ENCODE assay signal across 16 cellular contexts in the genomic region with DNA sequence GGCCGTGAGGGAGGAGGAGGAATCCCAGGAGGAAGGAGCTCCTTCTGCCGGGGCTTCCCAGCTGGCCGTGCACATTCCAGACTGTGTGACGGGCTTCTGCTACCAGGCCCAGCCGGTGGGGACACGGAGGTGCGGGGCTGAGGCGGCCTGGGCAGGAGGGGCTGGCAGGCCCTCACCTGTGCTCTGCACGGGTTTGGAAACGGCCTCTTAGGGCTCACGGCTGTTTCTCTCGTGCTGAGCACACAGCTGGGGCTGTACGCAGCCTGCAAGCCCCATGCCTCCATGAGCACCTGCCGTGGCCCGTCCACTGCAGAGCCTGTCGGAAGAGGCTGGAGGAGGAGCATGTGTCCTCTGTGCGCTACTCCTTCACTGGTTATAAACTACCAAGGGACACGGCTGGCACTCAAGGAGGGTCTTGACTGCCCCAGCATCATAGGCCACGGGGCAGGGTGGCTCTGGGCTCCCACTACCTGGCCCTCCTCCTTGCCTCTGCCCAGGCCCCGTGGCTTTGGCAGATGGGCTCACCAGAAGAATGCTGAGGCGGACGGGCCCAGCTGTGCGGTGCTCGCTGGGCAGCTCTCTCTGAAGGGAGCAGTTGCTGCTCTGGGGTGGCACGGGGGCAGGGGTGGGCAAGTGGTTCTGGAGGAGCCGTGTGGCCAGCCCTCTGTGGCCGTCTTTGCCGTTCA. TPM values are rescaled to one million over a fixed set of nuclear protein-coding genes. Genes with fewer than 3 reads are reported as not detected.
DNase-seq lines count a peak whose midpoint lies in the region; TF ChIP-seq lines count a peak whose summit lies in the region.
"Had no signal": no experiment of that assay in that cellular context is flagged by ENCODE, and none has a peak within 500 bp of the region (broad histone marks: within the 10 kb centered on the region; RNA-seq: fewer than 3 reads in every experiment).

No MANE protein-coding gene starts in this region.

- DNase-seq in activated naive CD4-positive, alpha-beta T cell treated with anti-CD3 and anti-CD28 coated beads, Interleukin-2, amount 10 ng/mL, durations not matched to agents 7 days and 5 days = peak; percentile 18
- no peak for DNase-seq in activated naive CD4-positive, alpha-beta T cell (lab: John Stamatoyannopoulos, UW)
- DNase-seq in coronary artery (ENCODE audit: low spot score) (peak; percentile 66), mesothelial cell of epicardium (ENCODE audit: low spot score in 2 of 2, unreplicated experiment in 2 of 2) (peak; percentile 16 to 34), type B pancreatic cell (ENCODE audit: extremely low spot score, unreplicated experiment) (peak; percentile 66), midbrain (lab: John Stamatoyannopoulos, UW) (no peak), NCI-H146 treated with DMSO at 0.1 percent for 48 hours (lab: John Stamatoyannopoulos, UW; ENCODE audit: unreplicated experiment) (no peak), COLO829 (ENCODE audit: low spot score) (no peak)
- DNase-seq: Caco-2, MG63, NCI-H2081 treated with DMSO at 0.1 percent for 48 hours, NCI-H69, PC-9 had no signal

- no peaks in the 10 kb centered on the region for H3K4me1 Mint-ChIP-seq in activated naive CD4-positive, alpha-beta T cell treated with anti-CD3 and anti-CD28 coated beads, Interleukin-2, amount 10 ng/mL, durations not matched to agents 7 days and 5 days
- H3K4me1 Mint-ChIP-seq in mesothelial cell of epicardium = no peaks in the 10 kb centered on the region
- no peaks in the 10 kb centered on the region for H3K4me1 Mint-ChIP-seq in type B pancreatic cell (ENCODE audit: unreplicated experiment)

- no peaks in the 10 kb centered on the region for H3K9me3 Mint-ChIP-seq in activated naive CD4-positive, alpha-beta T cell treated with anti-CD3 and anti-CD28 coated beads, Interleukin-2, amount 10 ng/mL, durations not matched to agents 7 days and 5 days
- H3K9me3 Mint-ChIP-seq in mesothelial cell of epicardium (peaks cover 4% of the 10 kb centered on the region), type B pancreatic cell (no peaks in the 10 kb centered on the region)
- H3K9me3 Mint-ChIP-seq: activated T-helper 1 cell treated with anti-CD3 and anti-CD28 coated beads, Interleukin-12 subunit alpha, Interleukin-12 subunit beta, Interleukin-2, Interleukin-4 antibody, amounts not matched to agents 30 ng/mL and 10 ng/mL and 1 ng/mL, durations not matched to agents 14 hours and 24 hours and 36 hours had no signal

- H3K4me3 Mint-ChIP-seq in activated naive CD4-positive, alpha-beta T cell treated with anti-CD3 and anti-CD28 coated beads, Interleukin-2, amount 10 ng/mL, durations not matched to agents 7 days and 5 days = no peak overlapping the region
- H3K4me3 Mint-ChIP-seq in mesothelial cell of epicardium (no peak overlapping the region), type B pancreatic cell (no peak overlapping the region)
- H3K4me3 Mint-ChIP-seq: activated T-helper 1 cell treated with anti-CD3 and anti-CD28 coated beads, Interleukin-12 subunit alpha, Interleukin-12 subunit beta, Interleukin-2, Interleukin-4 antibody, amounts not matched to agents 30 ng/mL and 10 ng/mL and 1 ng/mL, durations not matched to agents 14 hours and 24 hours and 36 hours had no signal

- H3K27ac ChIP-seq in coronary artery = no peak overlapping the region
- H3K27ac ChIP-seq: ascending aorta, PC-9, thoracic aorta had no signal

- H3K4me3 ChIP-seq in coronary artery = no peak overlapping the region
- H3K4me3 ChIP-seq: ascending aorta, MG63, PC-9, thoracic aorta had no signal

- no peaks in the 10 kb centered on the region for H3K27me3 Mint-ChIP-seq in activated naive CD4-positive, alpha-beta T cell treated with anti-CD3 and anti-CD28 coated beads, Interleukin-2, amount 10 ng/mL, durations not matched to agents 7 days and 5 days
- H3K27me3 Mint-ChIP-seq in mesothelial cell of epicardium (ENCODE audit: low read depth) (no peaks in the 10 kb centered on the region), type B pancreatic cell (no peaks in the 10 kb centered on the region)

- CTCF ChIA-PET in activated naive CD4-positive, alpha-beta T cell treated with anti-CD3 and anti-CD28 coated beads, Interleukin-2, amount 10 ng/mL, durations not matched to agents 7 days and 5 days (lab: Charles Lee) = no interaction called here

- H3K27ac Mint-ChIP-seq in activated naive CD4-positive, alpha-beta T cell treated with anti-CD3 and anti-CD28 coated beads, Interleukin-2, amount 10 ng/mL, durations not matched to agents 7 days and 5 days = no peak overlapping the region
- H3K27ac Mint-ChIP-seq in mesothelial cell of epicardium = no peak overlapping the region
- no peak overlapping the region for H3K27ac Mint-ChIP-seq in type B pancreatic cell
- H3K27ac Mint-ChIP-seq: activated T-helper 1 cell treated with anti-CD3 and anti-CD28 coated beads, Interleukin-12 subunit alpha, Interleukin-12 subunit beta, Interleukin-2, Interleukin-4 antibody, amounts not matched to agents 30 ng/mL and 10 ng/mL and 1 ng/mL, durations not matched to agents 14 hours and 24 hours and 36 hours had no signal

- TF ChIP-seq CTCF in coronary artery (IDR thresholded peaks at IDR 0.05) = no peak
- TF ChIP-seq CTCF in mesothelial cell of epicardium (IDR thresholded peaks at IDR 0.05; ENCODE audit: unreplicated experiment) = no peak
- TF ChIP-seq CTCF in type B pancreatic cell (conservative IDR thresholded peaks at IDR 0.05) = no peak

- peaks cover 9% of the 10 kb centered on the region for H3K36me3 Mint-ChIP-seq in activated naive CD4-positive, alpha-beta T cell treated with anti-CD3 and anti-CD28 coated beads, Interleukin-2, amount 10 ng/mL, durations not matched to agents 7 days and 5 days
- peaks cover 23% of the 10 kb centered on the region for H3K36me3 Mint-ChIP-seq in mesothelial cell of epicardium
- peaks cover 17% of the 10 kb centered on the region for H3K36me3 Mint-ChIP-seq in type B pancreatic cell

RNA-seq across cellular contexts. Expression of a gene that starts 15.8 kb away (rescaled TPM):
- total RNA-seq in mesothelial cell of epicardium (65.8 to 71.5 TPM (median 69.6 TPM) in 3 replicates), type B pancreatic cell (ENCODE audit: low replicate concordance) (21.1 and 25.0 TPM in 2 replicates)

RNA-seq across cellular contexts. Expression of a gene that starts 57.3 kb away (rescaled TPM):
- total RNA-seq in mesothelial cell of epicardium = 85.9 to 87.5 TPM (median 86.1 TPM) in 3 replicates
- total RNA-seq in type B pancreatic cell (ENCODE audit: low replicate concordance) = 60.4 and 62.8 TPM in 2 replicates

Comparison
In these comparisons a context has a peak if more than half of its experiments do, and no peak if none do; other contexts are left out.
1. DNase-seq: peak in activated naive CD4-positive, alpha-beta T cell treated with anti-CD3 and anti-CD28 coated beads, Interleukin-2, amount 10 ng/mL, durations not matched to agents 7 days and 5 days (single experiment), coronary artery (single experiment), mesothelial cell of epicardium (2 of 2) and type B pancreatic cell (single experiment); none in activated naive CD4-positive, alpha-beta T cell (0 of 4), midbrain (single experiment), NCI-H146 treated with DMSO at 0.1 percent for 48 hours (single experiment) and COLO829 (single experiment).